In genomic region chr16:13143551-13143950, GRCh38 we compare ENCODE assay signal across 18 cellular contexts.
"Had no signal": no experiment of that assay in that cellular context is flagged by ENCODE, and none has a peak within 500 bp of the region (broad histone marks: within the 10 kb centered on the region; RNA-seq: fewer than 3 reads in every experiment).

No MANE protein-coding gene starts in this region.

- DNase-seq: activated CD4-positive, alpha-beta T cell treated with anti-CD3 and anti-CD28 coated beads for 4 hours; activated CD8-positive, alpha-beta memory T cell treated with anti-CD3 and anti-CD28 coated beads, Interleukin-2, amount 50 U/mL, for 4 hours; activated CD8-positive, alpha-beta T cell treated with anti-CD3 and anti-CD28 coated beads for 36 hours; activated gamma-delta T cell treated with Interleukin-2 at 50 U/mL for 16 hours; activated naive CD4-positive, alpha-beta T cell treated with anti-CD3 and anti-CD28 coated beads, Interleukin-2, amount 10 ng/mL, durations not matched to agents 7 days and 5 days; activated naive CD8-positive, alpha-beta T cell treated with anti-CD3 and anti-CD28 coated beads for 36 hours; activated T-cell treated with anti-CD3 and anti-CD28 coated beads, Interleukin-2, amount 50 U/mL, for 72 hours; brain microvascular endothelial cell; caudate nucleus; NCI-H1048; NCI-H146; NCI-H1930; NCI-H2171; NCI-H226; NCI-H82; RPMI8226; SHP77 had no signal

- H3K4me3 ChIP-seq: SJSA1 had no signal

- H3K27ac ChIP-seq: brain microvascular endothelial cell, SJSA1 had no signal
